In the genomic region with DNA sequence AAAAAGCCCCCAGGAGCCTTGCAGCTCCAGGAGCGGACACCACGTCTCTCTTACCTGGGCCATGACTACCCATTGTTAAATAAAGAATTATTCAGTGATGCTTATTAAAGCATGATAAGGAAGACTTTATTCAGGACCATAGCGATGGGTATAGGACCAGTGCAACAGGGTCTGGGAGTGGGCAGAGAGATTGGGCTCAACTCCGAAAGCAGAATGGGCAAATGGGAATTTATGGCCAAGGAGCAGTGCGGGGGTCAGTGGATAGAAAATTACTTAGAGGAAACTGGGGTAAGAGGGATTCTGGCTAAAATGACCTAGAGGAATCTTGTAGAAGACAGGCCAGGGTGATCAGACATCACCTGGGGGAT, we compare ENCODE assay signal across 2 cellular contexts.
TF ChIP-seq lines count a peak whose summit lies in the region.

No MANE protein-coding gene starts in this region.

TF ChIP-seq in IMR-90, 13 proteins besides CTCF, POLR2A, EP300 and RAD21 (continued from another document):
- TF ChIP-seq SMC3 (IDR thresholded peaks at IDR 0.05; ENCODE audit: low read depth, low read length) (no peak), MAFK (IDR thresholded peaks at IDR 0.05; ENCODE audit: low read depth, low read length) (no peak), CEBPB (IDR thresholded peaks at IDR 0.05; ENCODE audit: low read depth, low read length) (no peak), RCOR1 (IDR thresholded peaks at IDR 0.05; ENCODE audit: insufficient replicate concordance, low read length) (no peak), BHLHE40 (IDR thresholded peaks at IDR 0.05; ENCODE audit: low read depth, low read length) (no peak), CHD1 (IDR thresholded peaks at IDR 0.05; ENCODE audit: low read depth, low read length) (no peak), NFE2L2 (IDR thresholded peaks at IDR 0.05; ENCODE audit: low read depth, low read length) (no peak), RFX5 (IDR thresholded peaks at IDR 0.05; ENCODE audit: low read depth, low read length) (no peak), FOS (IDR thresholded peaks at IDR 0.05; ENCODE audit: low read depth, low read length) (no peak)
- TF ChIP-seq, protein P1, sequence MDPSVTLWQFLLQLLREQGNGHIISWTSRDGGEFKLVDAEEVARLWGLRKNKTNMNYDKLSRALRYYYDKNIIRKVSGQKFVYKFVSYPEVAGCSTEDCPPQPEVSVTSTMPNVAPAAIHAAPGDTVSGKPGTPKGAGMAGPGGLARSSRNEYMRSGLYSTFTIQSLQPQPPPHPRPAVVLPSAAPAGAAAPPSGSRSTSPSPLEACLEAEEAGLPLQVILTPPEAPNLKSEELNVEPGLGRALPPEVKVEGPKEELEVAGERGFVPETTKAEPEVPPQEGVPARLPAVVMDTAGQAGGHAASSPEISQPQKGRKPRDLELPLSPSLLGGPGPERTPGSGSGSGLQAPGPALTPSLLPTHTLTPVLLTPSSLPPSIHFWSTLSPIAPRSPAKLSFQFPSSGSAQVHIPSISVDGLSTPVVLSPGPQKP (IDR thresholded peaks at IDR 0.05; ENCODE audit: borderline replicate concordance, low read depth, low read length), result no peak

TF ChIP-seq in neural cell, 6 proteins besides CTCF, POLR2A, EP300 and RAD21 (continued from another document):
- TF ChIP-seq, protein P2, sequence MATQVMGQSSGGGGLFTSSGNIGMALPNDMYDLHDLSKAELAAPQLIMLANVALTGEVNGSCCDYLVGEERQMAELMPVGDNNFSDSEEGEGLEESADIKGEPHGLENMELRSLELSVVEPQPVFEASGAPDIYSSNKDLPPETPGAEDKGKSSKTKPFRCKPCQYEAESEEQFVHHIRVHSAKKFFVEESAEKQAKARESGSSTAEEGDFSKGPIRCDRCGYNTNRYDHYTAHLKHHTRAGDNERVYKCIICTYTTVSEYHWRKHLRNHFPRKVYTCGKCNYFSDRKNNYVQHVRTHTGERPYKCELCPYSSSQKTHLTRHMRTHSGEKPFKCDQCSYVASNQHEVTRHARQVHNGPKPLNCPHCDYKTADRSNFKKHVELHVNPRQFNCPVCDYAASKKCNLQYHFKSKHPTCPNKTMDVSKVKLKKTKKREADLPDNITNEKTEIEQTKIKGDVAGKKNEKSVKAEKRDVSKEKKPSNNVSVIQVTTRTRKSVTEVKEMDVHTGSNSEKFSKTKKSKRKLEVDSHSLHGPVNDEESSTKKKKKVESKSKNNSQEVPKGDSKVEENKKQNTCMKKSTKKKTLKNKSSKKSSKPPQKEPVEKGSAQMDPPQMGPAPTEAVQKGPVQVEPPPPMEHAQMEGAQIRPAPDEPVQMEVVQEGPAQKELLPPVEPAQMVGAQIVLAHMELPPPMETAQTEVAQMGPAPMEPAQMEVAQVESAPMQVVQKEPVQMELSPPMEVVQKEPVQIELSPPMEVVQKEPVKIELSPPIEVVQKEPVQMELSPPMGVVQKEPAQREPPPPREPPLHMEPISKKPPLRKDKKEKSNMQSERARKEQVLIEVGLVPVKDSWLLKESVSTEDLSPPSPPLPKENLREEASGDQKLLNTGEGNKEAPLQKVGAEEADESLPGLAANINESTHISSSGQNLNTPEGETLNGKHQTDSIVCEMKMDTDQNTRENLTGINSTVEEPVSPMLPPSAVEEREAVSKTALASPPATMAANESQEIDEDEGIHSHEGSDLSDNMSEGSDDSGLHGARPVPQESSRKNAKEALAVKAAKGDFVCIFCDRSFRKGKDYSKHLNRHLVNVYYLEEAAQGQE (IDR thresholded peaks at IDR 0.05; ENCODE audit: borderline replicate concordance), result no peak
- TF ChIP-seq SMC3 (conservative IDR thresholded peaks at IDR 0.05; ENCODE audit: poor library complexity) (no peak), TAF1 (IDR thresholded peaks at IDR 0.05; ENCODE audit: low read depth) (no peak), MXI1 (conservative IDR thresholded peaks at IDR 0.05; ENCODE audit: poor library complexity, severe bottlenecking) (no peak), EZH2 (IDR thresholded peaks at IDR 0.05; ENCODE audit: borderline replicate concordance, insufficient read depth, low read length, poor library complexity, severe bottlenecking) (no peak)
